8 cellular contexts compared by ENCODE assay signal in the genomic region with DNA sequence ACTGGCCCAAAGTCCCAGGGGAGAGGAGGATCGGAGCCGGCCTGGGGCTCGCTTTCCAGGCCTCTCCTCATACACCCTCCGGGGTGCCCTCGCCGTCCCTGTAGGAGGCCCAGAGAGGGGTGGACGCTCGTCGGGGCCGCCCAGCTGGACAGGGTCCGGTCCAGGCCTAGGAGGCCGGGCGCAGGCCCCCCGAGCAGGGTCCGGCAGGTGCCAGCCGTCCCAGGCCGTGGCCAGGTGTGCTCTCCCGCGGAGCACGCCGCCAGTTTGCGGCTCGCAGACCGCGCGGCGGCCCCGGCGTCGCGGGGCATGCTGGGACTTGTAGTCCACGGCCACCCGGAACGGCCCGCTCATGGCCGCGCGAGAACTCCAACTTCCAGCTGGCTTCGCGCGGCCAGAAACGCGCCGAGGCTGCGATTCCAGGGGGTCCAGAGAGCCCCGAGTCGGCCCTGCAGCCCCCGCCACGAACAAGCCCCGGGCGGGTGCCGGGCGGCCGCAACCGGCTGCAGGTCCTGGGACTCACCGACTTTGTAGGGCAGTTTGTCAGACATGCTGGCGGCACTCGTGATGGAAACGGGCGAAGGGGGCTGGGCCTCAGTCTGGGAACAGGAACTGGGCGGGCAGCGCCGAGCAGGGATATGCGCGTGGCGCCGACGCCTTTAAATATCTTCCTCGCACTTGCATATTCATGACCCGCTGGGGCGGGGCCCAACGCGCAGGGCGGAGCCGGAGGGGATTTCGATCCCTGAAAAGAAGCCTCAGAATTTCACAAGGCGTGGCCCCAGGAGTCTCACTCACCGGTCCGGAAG. TPM values are rescaled to one million over a fixed set of nuclear protein-coding genes. Genes with fewer than 3 reads are reported as not detected.
DNase-seq lines count a peak whose midpoint lies in the region; ATAC-seq and TF ChIP-seq lines count a peak whose summit lies in the region.

AHCY (minus strand) TSS at position 633 of the 806 bp plus-strand sequence; CDS start at position 548, 85 bp downstream.

- no peaks in the 10 kb centered on the region for H3K36me3 ChIP-seq in mucosa of rectum (ENCODE audit: control insufficient read depth in 2 of 2, insufficient read depth in 2 of 2, low read length in 2 of 2)

- peaks cover 13 to 20% of the 10 kb centered on the region in 2 donors for H3K4me1 ChIP-seq in mucosa of rectum (ENCODE audit: control insufficient read depth in 2 of 2, insufficient read depth in 2 of 2, low read length in 2 of 2)

- no peaks in the 10 kb centered on the region for H3K36me3 Mint-ChIP-seq in IgD-negative memory B cell

- no peak for TF ChIP-seq CTCF in epithelial cell of proximal tubule (conservative IDR thresholded peaks at IDR 0.05; ENCODE audit: low read depth, low read length)

- peaks cover 10 to 11% (median 11%) of the 10 kb centered on the region in 3 donors for H3K4me1 Mint-ChIP-seq in IgD-negative memory B cell

- H3K27ac ChIP-seq in mucosa of rectum (ENCODE audit: low read depth in 2 of 2, low read length in 2 of 2) = peak within 1 kb of the TSS; percentile 92 to 93

- H3K9me3 ChIP-seq in mucosa of rectum (ENCODE audit: control insufficient read depth in 2 of 2, low read length in 2 of 2) = no peaks in the 10 kb centered on the region

- H3K9me3 Mint-ChIP-seq in IgD-negative memory B cell = no peaks in the 10 kb centered on the region

- peak; percentile 90 for ATAC-seq in GM21529 (IDR thresholded peaks at IDR 0.05; ENCODE audit: unreplicated experiment)

- peak within 1 kb of the TSS; percentile 80 to 86 for H3K9ac ChIP-seq in mucosa of rectum (ENCODE audit: low read depth in 1 of 2, low read length in 2 of 2)

- H3K27me3 Mint-ChIP-seq in IgD-negative memory B cell = peaks cover 1% of the 10 kb centered on the region

- peak within 1 kb of the TSS; percentile 96 for H3K4me3 ChIP-seq in epithelial cell of proximal tubule (ENCODE audit: low read depth, low read length)
- peak within 1 kb of the TSS; percentile 88 to 91 for H3K4me3 ChIP-seq in mucosa of rectum (ENCODE audit: low read length in 2 of 2)

- peak within 1 kb of the TSS in 3 of 4 donors; percentile 89 to 97 (median 97) for H3K4me3 Mint-ChIP-seq in IgD-negative memory B cell

- DNase-seq in DMS 273 treated with DMSO at 0.1 percent for 48 hours (lab: John Stamatoyannopoulos, UW) (peak; percentile 85), OCI-M2 (lab: John Stamatoyannopoulos, UW; ENCODE audit: unreplicated experiment) (peak; percentile 89), activated T-cell treated with anti-CD3 and anti-CD28 coated beads for 48 hours (ENCODE audit: low read depth) (peak; percentile 94), epithelial cell of proximal tubule (ENCODE audit: low read depth) (peak; percentile 80)
- peak; percentile 97 for DNase-seq in stimulated activated CD8-positive, alpha-beta memory T cell treated with anti-CD3 and anti-CD28 coated beads, Interleukin-4, amount 100 ng/mL, for 48 hours

- no peaks in the 10 kb centered on the region for H3K27me3 ChIP-seq in mucosa of rectum (ENCODE audit: control insufficient read depth in 2 of 2, insufficient read depth in 2 of 2, low read length in 2 of 2)

- peak within 1 kb of the TSS; percentile 86 to 95 (median 95) for H3K27ac Mint-ChIP-seq in IgD-negative memory B cell

RNA-seq across cellular contexts. Expression of gene AHCY, which starts in this region (rescaled TPM):
- 27.3 TPM for polyA plus RNA-seq in IgD-negative memory B cell
- 194 and 319 TPM in 2 replicates for total RNA-seq in epithelial cell of proximal tubule

Comparison
In these comparisons a context has a peak if more than half of its experiments do, and no peak if none do; other contexts are left out.
1. Peak in every context shown above with its lines: DNase-seq, ATAC-seq, H3K4me3 ChIP-seq and H3K27ac ChIP-seq.